Comparison of ENCODE assay signal across 1 cellular context in the genomic region with DNA sequence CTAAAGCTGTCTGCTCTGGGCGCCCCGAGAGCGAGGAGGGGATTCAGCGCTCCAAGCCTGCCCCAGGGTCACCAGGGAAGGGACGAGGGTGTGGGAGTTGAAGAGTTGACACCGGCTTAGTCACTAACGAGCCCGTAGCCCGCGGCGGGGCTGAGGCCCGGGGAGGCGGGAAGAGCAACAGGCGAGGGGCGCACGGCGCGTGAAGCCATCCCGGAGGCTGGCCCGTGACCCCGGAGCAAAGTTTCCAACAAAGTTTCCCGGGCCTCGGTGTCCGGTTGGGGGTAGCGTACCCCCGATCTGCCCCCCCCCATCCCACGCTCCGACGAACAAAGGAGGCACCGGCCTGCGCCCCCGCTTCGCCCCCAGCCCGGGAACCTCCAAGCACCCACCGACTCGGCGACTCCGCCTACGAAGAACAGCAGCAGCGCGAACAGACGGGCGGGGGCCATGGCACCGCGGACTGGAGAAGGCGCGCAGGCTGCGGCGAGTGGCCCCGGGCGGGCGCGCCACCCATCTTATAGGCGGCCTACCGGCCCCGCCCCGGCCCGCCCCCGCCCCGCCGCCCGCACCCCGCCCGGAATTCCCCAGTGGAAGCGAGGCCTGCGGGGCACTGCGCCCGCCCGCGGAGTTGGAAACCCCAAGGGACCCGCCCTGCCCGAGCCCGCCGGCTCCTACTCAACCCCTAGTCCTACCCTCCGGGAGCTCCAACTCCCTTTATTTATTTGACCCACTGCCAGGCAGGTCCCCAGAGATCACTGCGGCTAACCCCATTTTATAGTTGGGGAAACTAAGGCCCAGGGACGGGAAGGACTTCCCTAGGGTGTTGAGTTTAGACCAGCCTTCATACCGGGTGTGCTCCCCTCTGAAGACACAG.
TF ChIP-seq lines count a peak whose summit lies in the region.

A gene with protein sequence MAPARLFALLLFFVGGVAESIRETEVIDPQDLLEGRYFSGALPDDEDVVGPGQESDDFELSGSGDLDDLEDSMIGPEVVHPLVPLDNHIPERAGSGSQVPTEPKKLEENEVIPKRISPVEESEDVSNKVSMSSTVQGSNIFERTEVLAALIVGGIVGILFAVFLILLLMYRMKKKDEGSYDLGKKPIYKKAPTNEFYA (minus strand): TSS at position 489 of the 874 bp plus-strand sequence. CDS start 40 bp downstream, at position 449.

TF ChIP-seq in HEK293, 187 proteins besides CTCF, POLR2A, EP300 and RAD21 (continued from another document and continues in another):
- TF ChIP-seq, protein P1, sequence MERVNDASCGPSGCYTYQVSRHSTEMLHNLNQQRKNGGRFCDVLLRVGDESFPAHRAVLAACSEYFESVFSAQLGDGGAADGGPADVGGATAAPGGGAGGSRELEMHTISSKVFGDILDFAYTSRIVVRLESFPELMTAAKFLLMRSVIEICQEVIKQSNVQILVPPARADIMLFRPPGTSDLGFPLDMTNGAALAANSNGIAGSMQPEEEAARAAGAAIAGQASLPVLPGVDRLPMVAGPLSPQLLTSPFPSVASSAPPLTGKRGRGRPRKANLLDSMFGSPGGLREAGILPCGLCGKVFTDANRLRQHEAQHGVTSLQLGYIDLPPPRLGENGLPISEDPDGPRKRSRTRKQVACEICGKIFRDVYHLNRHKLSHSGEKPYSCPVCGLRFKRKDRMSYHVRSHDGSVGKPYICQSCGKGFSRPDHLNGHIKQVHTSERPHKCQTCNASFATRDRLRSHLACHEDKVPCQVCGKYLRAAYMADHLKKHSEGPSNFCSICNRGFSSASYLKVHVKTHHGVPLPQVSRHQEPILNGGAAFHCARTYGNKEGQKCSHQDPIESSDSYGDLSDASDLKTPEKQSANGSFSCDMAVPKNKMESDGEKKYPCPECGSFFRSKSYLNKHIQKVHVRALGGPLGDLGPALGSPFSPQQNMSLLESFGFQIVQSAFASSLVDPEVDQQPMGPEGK (tag by site-specific recombination; IDR thresholded peaks at IDR 0.05) = peak; percentile 86
- TF ChIP-seq KLF16 (tag by site-specific recombination; IDR thresholded peaks at IDR 0.05) (peak; percentile 47; the same call in 1 of the 2 replicates), ZSCAN30 (tag by site-specific recombination; IDR thresholded peaks at IDR 0.05) (0 out of 2 replicates have a peak, but pooled peaks have one; percentile 6), ZNF670 (tag by site-specific recombination; IDR thresholded peaks at IDR 0.05; ENCODE audit: low read depth) (no peak), ZNF214 (tag by site-specific recombination; IDR thresholded peaks at IDR 0.05; ENCODE audit: borderline replicate concordance) (no peak), YY2 (tag by site-specific recombination; IDR thresholded peaks at IDR 0.05) (no peak), HOXA7 (CRISPR knock-in tag; IDR thresholded peaks at IDR 0.05; ENCODE audit: borderline replicate concordance) (no peak), ZBTB7A (tag by site-specific recombination; IDR thresholded peaks at IDR 0.05; ENCODE audit: low read depth) (peak; percentile 78; the same call in 1 of the 2 replicates), ZNF664 (tag by site-specific recombination; IDR thresholded peaks at IDR 0.05) (no peak), ZNF48 (tag by site-specific recombination; IDR thresholded peaks at IDR 0.05) (no peak), GLI4 (tag by site-specific recombination; IDR thresholded peaks at IDR 0.05) (no peak), ZNF24 (tag by site-specific recombination; IDR thresholded peaks at IDR 0.05) (no peak), SP3 (tag by site-specific recombination; IDR thresholded peaks at IDR 0.05) (peak; percentile 61), ZNF555 (tag by site-specific recombination; conservative IDR thresholded peaks at IDR 0.05) (no peak), ZNF792 (tag by site-specific recombination; IDR thresholded peaks at IDR 0.05) (no peak), SALL2 (tag by site-specific recombination; IDR thresholded peaks at IDR 0.05; ENCODE audit: borderline replicate concordance) (no peak), ZNF530 (tag by site-specific recombination; IDR thresholded peaks at IDR 0.05; ENCODE audit: low read depth) (no peak), ZIC2 (tag by site-specific recombination; IDR thresholded peaks at IDR 0.05) (0 out of 2 replicates have a peak, but pooled peaks have one; percentile 42), ZFP37 (tag by site-specific recombination; IDR thresholded peaks at IDR 0.05) (peak; percentile 70; the same call in 1 of the 2 replicates), ZNF76 (tag by site-specific recombination; IDR thresholded peaks at IDR 0.05; ENCODE audit: borderline replicate concordance, low read depth) (no peak; the same call in 1 of the 2 replicates), ZNF501 (tag by site-specific recombination; IDR thresholded peaks at IDR 0.05) (no peak), ZNF140 (tag by site-specific recombination; IDR thresholded peaks at IDR 0.05) (no peak), ZNF777 (tag by site-specific recombination; IDR thresholded peaks at IDR 0.05; ENCODE audit: borderline replicate concordance) (peak; percentile 57; the same call in 1 of the 2 replicates), ZNF132 (tag by site-specific recombination; IDR thresholded peaks at IDR 0.05; ENCODE audit: borderline replicate concordance) (no peak), ZNF785 (tag by site-specific recombination; IDR thresholded peaks at IDR 0.05) (no peak), BCL11A (tag by site-specific recombination; IDR thresholded peaks at IDR 0.05; ENCODE audit: low read depth) (no peak), ZFHX2 (tag by site-specific recombination; conservative IDR thresholded peaks at IDR 0.05) (peak; percentile 98), ZNF768 (tag by site-specific recombination; IDR thresholded peaks at IDR 0.05) (no peak), SP7 (tag by site-specific recombination; IDR thresholded peaks at IDR 0.05) (peak; percentile 68), ZNF549 (tag by site-specific recombination; IDR thresholded peaks at IDR 0.05) (no peak), SCRT2 (tag by site-specific recombination; IDR thresholded peaks at IDR 0.05) (peak; percentile 98), KLF10 (tag by site-specific recombination; IDR thresholded peaks at IDR 0.05) (peak; percentile 57; the same call in 1 of the 2 replicates), ZNF544 (tag by site-specific recombination; IDR thresholded peaks at IDR 0.05) (no peak), MYNN (tag by site-specific recombination; IDR thresholded peaks at IDR 0.05; ENCODE audit: borderline replicate concordance) (no peak), OSR2 (tag by site-specific recombination; IDR thresholded peaks at IDR 0.05) (no peak), ZNF391 (tag by site-specific recombination; IDR thresholded peaks at IDR 0.05; ENCODE audit: borderline replicate concordance, low read depth) (peak; percentile 69), ZNF626 (tag by site-specific recombination; IDR thresholded peaks at IDR 0.05) (no peak), ZNF2 (tag by site-specific recombination; IDR thresholded peaks at IDR 0.05) (0 out of 2 replicates have a peak, but pooled peaks have one; percentile 64), PRDM1 (tag by site-specific recombination; IDR thresholded peaks at IDR 0.05) (no peak), ZNF335 (tag by site-specific recombination; conservative IDR thresholded peaks at IDR 0.05) (peak; percentile 77), ZNF404 (tag by site-specific recombination; IDR thresholded peaks at IDR 0.05) (no peak), ZNF169 (tag by site-specific recombination; IDR thresholded peaks at IDR 0.05) (no peak), ZNF837 (tag by site-specific recombination; IDR thresholded peaks at IDR 0.05) (no peak)
- TF ChIP-seq, protein P2, sequence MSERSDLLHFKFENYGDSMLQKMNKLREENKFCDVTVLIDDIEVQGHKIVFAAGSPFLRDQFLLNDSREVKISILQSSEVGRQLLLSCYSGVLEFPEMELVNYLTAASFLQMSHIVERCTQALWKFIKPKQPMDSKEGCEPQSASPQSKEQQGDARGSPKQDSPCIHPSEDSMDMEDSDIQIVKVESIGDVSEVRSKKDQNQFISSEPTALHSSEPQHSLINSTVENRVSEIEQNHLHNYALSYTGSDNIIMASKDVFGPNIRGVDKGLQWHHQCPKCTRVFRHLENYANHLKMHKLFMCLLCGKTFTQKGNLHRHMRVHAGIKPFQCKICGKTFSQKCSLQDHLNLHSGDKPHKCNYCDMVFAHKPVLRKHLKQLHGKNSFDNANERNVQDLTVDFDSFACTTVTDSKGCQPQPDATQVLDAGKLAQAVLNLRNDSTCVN (tag by site-specific recombination; optimal IDR thresholded peaks at IDR 0.05) = peak; percentile 88
- TF ChIP-seq, protein P3, sequence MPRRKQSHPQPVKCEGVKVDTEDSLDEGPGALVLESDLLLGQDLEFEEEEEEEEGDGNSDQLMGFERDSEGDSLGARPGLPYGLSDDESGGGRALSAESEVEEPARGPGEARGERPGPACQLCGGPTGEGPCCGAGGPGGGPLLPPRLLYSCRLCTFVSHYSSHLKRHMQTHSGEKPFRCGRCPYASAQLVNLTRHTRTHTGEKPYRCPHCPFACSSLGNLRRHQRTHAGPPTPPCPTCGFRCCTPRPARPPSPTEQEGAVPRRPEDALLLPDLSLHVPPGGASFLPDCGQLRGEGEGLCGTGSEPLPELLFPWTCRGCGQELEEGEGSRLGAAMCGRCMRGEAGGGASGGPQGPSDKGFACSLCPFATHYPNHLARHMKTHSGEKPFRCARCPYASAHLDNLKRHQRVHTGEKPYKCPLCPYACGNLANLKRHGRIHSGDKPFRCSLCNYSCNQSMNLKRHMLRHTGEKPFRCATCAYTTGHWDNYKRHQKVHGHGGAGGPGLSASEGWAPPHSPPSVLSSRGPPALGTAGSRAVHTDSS (tag by site-specific recombination; IDR thresholded peaks at IDR 0.05) = no peak
- TF ChIP-seq, protein P4, sequence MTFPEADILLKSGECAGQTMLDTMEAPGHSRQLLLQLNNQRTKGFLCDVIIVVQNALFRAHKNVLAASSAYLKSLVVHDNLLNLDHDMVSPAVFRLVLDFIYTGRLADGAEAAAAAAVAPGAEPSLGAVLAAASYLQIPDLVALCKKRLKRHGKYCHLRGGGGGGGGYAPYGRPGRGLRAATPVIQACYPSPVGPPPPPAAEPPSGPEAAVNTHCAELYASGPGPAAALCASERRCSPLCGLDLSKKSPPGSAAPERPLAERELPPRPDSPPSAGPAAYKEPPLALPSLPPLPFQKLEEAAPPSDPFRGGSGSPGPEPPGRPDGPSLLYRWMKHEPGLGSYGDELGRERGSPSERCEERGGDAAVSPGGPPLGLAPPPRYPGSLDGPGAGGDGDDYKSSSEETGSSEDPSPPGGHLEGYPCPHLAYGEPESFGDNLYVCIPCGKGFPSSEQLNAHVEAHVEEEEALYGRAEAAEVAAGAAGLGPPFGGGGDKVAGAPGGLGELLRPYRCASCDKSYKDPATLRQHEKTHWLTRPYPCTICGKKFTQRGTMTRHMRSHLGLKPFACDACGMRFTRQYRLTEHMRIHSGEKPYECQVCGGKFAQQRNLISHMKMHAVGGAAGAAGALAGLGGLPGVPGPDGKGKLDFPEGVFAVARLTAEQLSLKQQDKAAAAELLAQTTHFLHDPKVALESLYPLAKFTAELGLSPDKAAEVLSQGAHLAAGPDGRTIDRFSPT (tag by site-specific recombination; IDR thresholded peaks at IDR 0.05) = no peak
- TF ChIP-seq, protein P5, sequence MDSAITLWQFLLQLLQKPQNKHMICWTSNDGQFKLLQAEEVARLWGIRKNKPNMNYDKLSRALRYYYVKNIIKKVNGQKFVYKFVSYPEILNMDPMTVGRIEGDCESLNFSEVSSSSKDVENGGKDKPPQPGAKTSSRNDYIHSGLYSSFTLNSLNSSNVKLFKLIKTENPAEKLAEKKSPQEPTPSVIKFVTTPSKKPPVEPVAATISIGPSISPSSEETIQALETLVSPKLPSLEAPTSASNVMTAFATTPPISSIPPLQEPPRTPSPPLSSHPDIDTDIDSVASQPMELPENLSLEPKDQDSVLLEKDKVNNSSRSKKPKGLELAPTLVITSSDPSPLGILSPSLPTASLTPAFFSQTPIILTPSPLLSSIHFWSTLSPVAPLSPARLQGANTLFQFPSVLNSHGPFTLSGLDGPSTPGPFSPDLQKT (IDR thresholded peaks at IDR 0.05; ENCODE audit: borderline replicate concordance, low read depth, low read length) = no peak
- TF ChIP-seq, protein P6, sequence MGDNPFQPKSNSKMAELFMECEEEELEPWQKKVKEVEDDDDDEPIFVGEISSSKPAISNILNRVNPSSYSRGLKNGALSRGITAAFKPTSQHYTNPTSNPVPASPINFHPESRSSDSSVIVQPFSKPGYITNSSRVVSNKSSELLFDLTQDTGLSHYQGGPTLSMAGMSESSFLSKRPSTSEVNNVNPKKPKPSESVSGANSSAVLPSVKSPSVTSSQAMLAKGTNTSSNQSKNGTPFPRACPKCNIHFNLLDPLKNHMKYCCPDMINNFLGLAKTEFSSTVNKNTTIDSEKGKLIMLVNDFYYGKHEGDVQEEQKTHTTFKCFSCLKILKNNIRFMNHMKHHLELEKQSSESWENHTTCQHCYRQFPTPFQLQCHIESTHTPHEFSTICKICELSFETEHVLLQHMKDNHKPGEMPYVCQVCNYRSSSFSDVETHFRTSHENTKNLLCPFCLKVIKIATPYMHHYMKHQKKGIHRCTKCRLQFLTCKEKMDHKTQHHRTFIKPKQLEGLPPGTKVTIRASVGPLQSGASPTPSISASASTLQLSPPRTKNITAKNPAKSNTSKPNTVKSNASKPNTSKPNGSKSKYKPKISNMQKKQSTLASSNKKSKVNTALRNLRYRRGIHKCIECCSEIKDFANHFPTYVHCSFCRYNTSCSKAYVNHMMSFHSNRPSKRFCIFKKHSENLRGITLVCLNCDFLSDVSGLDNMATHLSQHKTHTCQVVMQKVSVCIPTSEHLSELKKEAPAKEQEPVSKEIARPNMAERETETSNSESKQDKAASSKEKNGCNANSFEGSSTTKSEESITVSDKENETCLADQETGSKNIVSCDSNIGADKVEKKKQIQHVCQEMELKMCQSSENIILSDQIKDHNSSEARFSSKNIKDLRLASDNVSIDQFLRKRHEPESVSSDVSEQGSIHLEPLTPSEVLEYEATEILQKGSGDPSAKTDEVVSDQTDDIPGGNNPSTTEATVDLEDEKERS (tag by site-specific recombination; IDR thresholded peaks at IDR 0.05) = no peak
- TF ChIP-seq, protein P7, sequence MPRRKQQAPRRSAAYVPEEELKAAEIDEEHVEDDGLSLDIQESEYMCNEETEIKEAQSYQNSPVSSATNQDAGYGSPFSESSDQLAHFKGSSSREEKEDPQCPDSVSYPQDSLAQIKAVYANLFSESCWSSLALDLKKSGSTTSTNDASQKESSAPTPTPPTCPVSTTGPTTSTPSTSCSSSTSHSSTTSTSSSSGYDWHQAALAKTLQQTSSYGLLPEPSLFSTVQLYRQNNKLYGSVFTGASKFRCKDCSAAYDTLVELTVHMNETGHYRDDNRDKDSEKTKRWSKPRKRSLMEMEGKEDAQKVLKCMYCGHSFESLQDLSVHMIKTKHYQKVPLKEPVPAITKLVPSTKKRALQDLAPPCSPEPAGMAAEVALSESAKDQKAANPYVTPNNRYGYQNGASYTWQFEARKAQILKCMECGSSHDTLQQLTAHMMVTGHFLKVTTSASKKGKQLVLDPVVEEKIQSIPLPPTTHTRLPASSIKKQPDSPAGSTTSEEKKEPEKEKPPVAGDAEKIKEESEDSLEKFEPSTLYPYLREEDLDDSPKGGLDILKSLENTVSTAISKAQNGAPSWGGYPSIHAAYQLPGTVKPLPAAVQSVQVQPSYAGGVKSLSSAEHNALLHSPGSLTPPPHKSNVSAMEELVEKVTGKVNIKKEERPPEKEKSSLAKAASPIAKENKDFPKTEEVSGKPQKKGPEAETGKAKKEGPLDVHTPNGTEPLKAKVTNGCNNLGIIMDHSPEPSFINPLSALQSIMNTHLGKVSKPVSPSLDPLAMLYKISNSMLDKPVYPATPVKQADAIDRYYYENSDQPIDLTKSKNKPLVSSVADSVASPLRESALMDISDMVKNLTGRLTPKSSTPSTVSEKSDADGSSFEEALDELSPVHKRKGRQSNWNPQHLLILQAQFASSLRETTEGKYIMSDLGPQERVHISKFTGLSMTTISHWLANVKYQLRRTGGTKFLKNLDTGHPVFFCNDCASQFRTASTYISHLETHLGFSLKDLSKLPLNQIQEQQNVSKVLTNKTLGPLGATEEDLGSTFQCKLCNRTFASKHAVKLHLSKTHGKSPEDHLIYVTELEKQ (tag by site-specific recombination; IDR thresholded peaks at IDR 0.05; ENCODE audit: borderline replicate concordance) = no peak
